9 cellular contexts compared by ENCODE assay signal in the genomic region with DNA sequence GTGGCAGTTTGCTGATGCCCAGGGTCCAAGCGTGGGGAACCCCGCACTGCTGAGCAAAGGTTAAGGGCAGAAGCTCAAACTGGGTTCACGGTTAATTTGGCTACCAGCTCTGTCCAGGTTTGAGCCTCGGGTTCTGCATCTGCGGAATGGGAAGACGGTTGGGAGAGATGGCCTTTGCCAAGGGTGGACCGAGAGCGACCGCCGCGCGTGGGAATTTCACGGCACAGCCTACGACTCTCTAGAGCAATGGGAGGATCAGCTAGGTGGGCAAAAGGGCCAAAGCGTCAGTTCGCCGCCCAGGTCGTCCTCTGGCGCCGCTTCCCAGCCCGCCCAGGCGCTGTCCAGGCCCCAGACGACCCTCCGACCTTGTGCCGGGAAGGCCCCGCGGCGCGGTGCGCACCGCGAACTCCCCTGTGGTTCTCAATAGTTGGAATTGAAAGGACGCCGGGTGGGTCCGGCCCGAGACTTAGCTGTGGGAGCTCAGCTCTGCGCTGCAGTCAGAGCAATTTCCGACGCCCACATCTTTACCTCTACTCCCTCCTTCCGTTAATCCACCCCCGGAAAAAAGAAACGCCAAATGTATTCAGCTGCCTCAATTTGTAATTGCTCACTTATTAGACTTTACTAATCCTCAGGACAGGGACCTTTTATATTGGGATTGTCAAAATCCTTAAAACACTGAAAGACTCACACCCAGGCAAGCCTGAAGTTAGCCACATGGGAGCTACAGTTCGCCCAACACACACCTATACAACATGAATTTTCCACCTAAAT. TPM values are rescaled to one million over a fixed set of nuclear protein-coding genes. Genes with fewer than 3 reads are reported as not detected.
A peak's percentile ranks its signal among the peaks of the same experiment; 100 is the strongest.
DNase-seq lines count a peak whose midpoint lies in the region; TF ChIP-seq lines count a peak whose summit lies in the region.
"Had no signal": no experiment of that assay in that cellular context is flagged by ENCODE, and none has a peak within 500 bp of the region (broad histone marks: within the 10 kb centered on the region; RNA-seq: fewer than 3 reads in every experiment).

No MANE protein-coding gene starts in this region.

- H3K27ac ChIP-seq in CD4-positive, alpha-beta memory T cell (ENCODE audit: low read depth, low read length), result no peak overlapping the region
- no peak overlapping the region for H3K27ac ChIP-seq in esophagus muscularis mucosa (replicated peaks in 1 of 4)

- TF ChIP-seq CTCF in esophagus muscularis mucosa (IDR thresholded peaks at IDR 0.05) (no peak), neural crest cell (conservative IDR thresholded peaks at IDR 0.05) (no peak)

- H3K27ac Mint-ChIP-seq in CD4-positive, alpha-beta memory T cell, result peak overlapping the region in 4 of 7 donors; percentile 8 to 92 (median 55)
- H3K27ac Mint-ChIP-seq in IgD-negative memory B cell, result peak overlapping the region in 1 of 3 donors; percentile 95
- H3K27ac Mint-ChIP-seq in neural crest cell (ENCODE audit: unreplicated experiment), result no peak overlapping the region

- peaks cover 44% of the 10 kb centered on the region for H3K4me1 ChIP-seq in CD4-positive, alpha-beta memory T cell (ENCODE audit: insufficient read depth, low read length)
- H3K4me1 ChIP-seq in esophagus muscularis mucosa, result peaks cover 56 to 70% (median 65%) of the 10 kb centered on the region in 4 donors

- no peaks in the 10 kb centered on the region for H3K9me3 ChIP-seq in CD4-positive, alpha-beta memory T cell (ENCODE audit: control insufficient read depth in 1 of 2, low read length in 2 of 2)
- H3K9me3 ChIP-seq in esophagus muscularis mucosa, result no peaks in the 10 kb centered on the region
- H3K9me3 ChIP-seq: stomach had no signal

- no peak for TF ChIP-seq POLR2A in esophagus muscularis mucosa (IDR thresholded peaks at IDR 0.05; ENCODE audit: low read depth)

- no peak for TF ChIP-seq EP300 in esophagus muscularis mucosa (IDR thresholded peaks at IDR 0.05)

- 36% methylated on average over 17 of the region's 43 CpGs for WGBS in esophagus muscularis mucosa

- H3K36me3 Mint-ChIP-seq in CD4-positive, alpha-beta memory T cell, result peaks cover 0 to 15% of the 10 kb centered on the region in 2 donors
- peaks cover 2% of the 10 kb centered on the region for H3K36me3 Mint-ChIP-seq in IgD-negative memory B cell
- peaks cover 2% of the 10 kb centered on the region for H3K36me3 Mint-ChIP-seq in neural crest cell (ENCODE audit: low read depth)

- peaks cover 27 to 33% of the 10 kb centered on the region in 2 donors for H3K27me3 Mint-ChIP-seq in CD4-positive, alpha-beta memory T cell
- peaks cover 62% of the 10 kb centered on the region for H3K27me3 Mint-ChIP-seq in IgD-negative memory B cell
- H3K27me3 Mint-ChIP-seq in neural crest cell (ENCODE audit: low read depth), result peaks cover 70% of the 10 kb centered on the region

- peaks cover 16% of the 10 kb centered on the region for H3K27me3 ChIP-seq in CD4-positive, alpha-beta memory T cell (ENCODE audit: insufficient read depth, low read length)
- peaks cover 0 to 100% (median 64%) of the 10 kb centered on the region in 4 donors for H3K27me3 ChIP-seq in esophagus muscularis mucosa

- H3K4me1 Mint-ChIP-seq in CD4-positive, alpha-beta memory T cell, result peaks cover 34 to 69% (median 46%) of the 10 kb centered on the region in 4 donors
- peaks cover 10 to 39% (median 20%) of the 10 kb centered on the region in 3 donors for H3K4me1 Mint-ChIP-seq in IgD-negative memory B cell
- peaks cover 47% of the 10 kb centered on the region for H3K4me1 Mint-ChIP-seq in neural crest cell

- H3K4me3 ChIP-seq in CD4-positive, alpha-beta memory T cell (ENCODE audit: low read length in 2 of 2), result peak overlapping the region in 1 of 2 donors; percentile 96
- no peak overlapping the region for H3K4me3 ChIP-seq in esophagus muscularis mucosa

- H3K36me3 ChIP-seq in CD4-positive, alpha-beta memory T cell (ENCODE audit: insufficient read depth, low read length), result no peaks in the 10 kb centered on the region
- H3K36me3 ChIP-seq in esophagus muscularis mucosa, result no peaks in the 10 kb centered on the region
- H3K36me3 ChIP-seq: stomach had no signal

- peak overlapping the region; percentile 90 to 99 (median 96) for H3K4me3 Mint-ChIP-seq in CD4-positive, alpha-beta memory T cell
- H3K4me3 Mint-ChIP-seq in IgD-negative memory B cell (peak overlapping the region in 3 of 4 donors; percentile 61 to 90 (median 88)), neural crest cell (peak overlapping the region; percentile 94)

- H3K9me3 Mint-ChIP-seq in CD4-positive, alpha-beta memory T cell, result peaks cover 0 to 8% (median 0%) of the 10 kb centered on the region in 8 donors
- H3K9me3 Mint-ChIP-seq in IgD-negative memory B cell (peaks cover 0 to 8% (median 2%) of the 10 kb centered on the region in 3 donors), neural crest cell (no peaks in the 10 kb centered on the region)

- CTCF ChIA-PET in CD4-positive, alpha-beta memory T cell (lab: Charles Lee; ENCODE audit: partially characterized antibody), result interaction anchor here (0.6 to 2.8 kb wide), 9 partner anchors 31 to 703 kb away, joined by 3 to 9 read pairs (median 3); no protein-coding TSS in a partner anchor

- POLR2A ChIA-PET in CD4-positive, alpha-beta memory T cell (lab: Charles Lee; ENCODE audit: partially characterized antibody), result interaction anchor here (0.8 to 9.1 kb wide), 7 partner anchors 11 to 230 kb away, joined by 3 to 144 read pairs (median 6); no protein-coding TSS in a partner anchor

- intact Hi-C loops in CD4-positive, alpha-beta memory T cell (cut with micrococcal nuclease), result no loop called here
- intact Hi-C loops in esophagus muscularis mucosa (cut with DNase I), result no loop called here

- peak in 1 of 5 donors; percentile 36 for DNase-seq in CD4-positive, alpha-beta memory T cell
- DNase-seq in esophagus muscularis mucosa (ENCODE audit: extremely low spot score) (peak; percentile 39), neural crest cell (ENCODE audit: low read depth, low spot score) (no peak), OCI-M1 (lab: John Stamatoyannopoulos, UW) (no peak), activated gamma-delta T cell (lab: John Stamatoyannopoulos, UW) (no peak), hepatic stellate cell (ENCODE audit: low spot score) (no peak), NCI-H2081 (lab: John Stamatoyannopoulos, UW) (no peak)
- DNase-seq: stomach had no signal

RNA-seq across cellular contexts. Expression of gene HS3ST3B1, which starts 2.5 kb away (rescaled TPM):
- 10 to 100 TPM; 38.8 to 40.5 TPM for total RNA-seq in CD4-positive, alpha-beta memory T cell
- polyA plus RNA-seq in CD4-positive, alpha-beta memory T cell, result 10 to 100 TPM in 1 of 2 donors, 1 to 10 TPM in 1; 6.0 to 12.4 TPM
- polyA plus RNA-seq in IgD-negative memory B cell, result 0.70 TPM
- total RNA-seq in esophagus muscularis mucosa (1 to 10 TPM; 2.5 to 5.5 (median 3.3) TPM), neural crest cell (57.0 and 58.3 TPM in 2 replicates)
